In the genomic region with DNA sequence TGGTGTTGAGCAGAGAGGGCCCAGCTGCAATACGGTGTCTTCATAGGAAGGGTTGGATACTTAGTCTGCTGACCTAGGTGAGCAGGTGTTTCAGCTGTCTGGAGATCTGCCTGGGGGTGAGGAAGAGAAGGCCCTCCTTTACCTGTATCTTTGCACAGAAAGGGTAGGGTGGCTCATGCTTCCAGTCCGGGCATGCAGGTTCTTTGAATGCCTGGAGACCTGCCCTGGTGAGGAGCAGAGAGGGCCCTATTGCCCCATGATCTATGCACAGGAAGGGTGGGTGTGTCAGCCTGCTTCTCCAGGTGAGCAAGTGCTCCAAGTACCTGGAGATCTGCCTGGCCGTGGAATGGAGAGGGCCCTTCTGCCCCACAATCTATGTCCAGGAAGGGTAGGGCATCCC, we compare ENCODE assay signal across 30 cellular contexts.
"Had no signal": no experiment of that assay in that cellular context is flagged by ENCODE, and none has a peak within 500 bp of the region (broad histone marks: within the 10 kb centered on the region; RNA-seq: fewer than 3 reads in every experiment).

No MANE protein-coding gene starts in this region.

- H3K4me3 ChIP-seq: cardiac muscle cell, coronary artery, dorsolateral prefrontal cortex, gastrocnemius medialis, heart left ventricle had no signal

- FAIRE-seq: astrocyte had no signal

- ATAC-seq: activated CD4-positive, CD25-positive, alpha-beta regulatory T cell treated with anti-CD3 and anti-CD28 coated beads, Interleukin-2, amount 50 U/mL, for 24 hours; activated CD8-positive, alpha-beta T cell treated with anti-CD3 and anti-CD28 coated beads for 36 hours; activated T-cell treated with anti-CD3 and anti-CD28 coated beads, Interleukin-2, amount 50 U/mL, for 4 hours; activated T-helper 17 cell treated with anti-CD3 and anti-CD28 coated beads, Interleukin-2, amount 50 U/mL, for 72 hours; effector memory CD8-positive, alpha-beta T cell; gastrocnemius medialis; heart left ventricle; T-helper 17 cell had no signal

- H3K27ac ChIP-seq: brain microvascular endothelial cell, cardiac muscle cell, coronary artery, dorsolateral prefrontal cortex, epithelial cell of prostate, gastrocnemius medialis, heart left ventricle, WERI-Rb-1 had no signal

- DNase-seq: activated B cell treated with CpG ODN at 0.5 μM for 24 hours; activated CD4-positive, alpha-beta T cell treated with anti-CD3 and anti-CD28 coated beads for 48 hours; activated CD4-positive, alpha-beta T cell treated with anti-CD3 and anti-CD28 coated beads, Interleukin-2, amount 50 U/mL, for 1 hour; activated CD4-positive, alpha-beta T cell treated with anti-CD3 and anti-CD28 coated beads, Interleukin-2, amount 50 U/mL, for 48 hours; activated CD8-positive, alpha-beta memory T cell treated with anti-CD3 and anti-CD28 coated beads for 24 hours; activated CD8-positive, alpha-beta T cell treated with anti-CD3 and anti-CD28 coated beads for 36 hours; activated effector memory CD4-positive, alpha-beta T cell treated with Interleukin-2 at 50 U/mL for 16 hours; activated gamma-delta T cell treated with Interleukin-2 at 50 U/mL for 16 hours; activated naive CD4-positive, alpha-beta T cell treated with anti-CD3 and anti-CD28 coated beads, Interleukin-2, amount 50 U/mL, for 16 hours; activated naive CD4-positive, alpha-beta T cell treated with Interleukin-2 at 50 U/mL for 16 hours; activated T-cell treated with anti-CD3 and anti-CD28 coated beads, Interleukin-2, amount 50 U/mL, for 4 hours; amniotic stem cell; anterior cingulate cortex; brain microvascular endothelial cell; dorsolateral prefrontal cortex; effector memory CD8-positive, alpha-beta T cell; foreskin fibroblast; gastrocnemius medialis; glutamatergic neuron; heart left ventricle; T-helper 1 cell; T-helper 17 cell; T1000; WERI-Rb-1 had no signal

- H3K36me3 ChIP-seq: brain microvascular endothelial cell, cardiac muscle cell, gastrocnemius medialis, heart left ventricle, WERI-Rb-1 had no signal

- H3K27me3 ChIP-seq: brain microvascular endothelial cell, cardiac muscle cell, dorsolateral prefrontal cortex, gastrocnemius medialis, heart left ventricle had no signal

- H3K9me3 ChIP-seq: gastrocnemius medialis had no signal
